ENCODE assay signal across 20 cellular contexts in the genomic region with DNA sequence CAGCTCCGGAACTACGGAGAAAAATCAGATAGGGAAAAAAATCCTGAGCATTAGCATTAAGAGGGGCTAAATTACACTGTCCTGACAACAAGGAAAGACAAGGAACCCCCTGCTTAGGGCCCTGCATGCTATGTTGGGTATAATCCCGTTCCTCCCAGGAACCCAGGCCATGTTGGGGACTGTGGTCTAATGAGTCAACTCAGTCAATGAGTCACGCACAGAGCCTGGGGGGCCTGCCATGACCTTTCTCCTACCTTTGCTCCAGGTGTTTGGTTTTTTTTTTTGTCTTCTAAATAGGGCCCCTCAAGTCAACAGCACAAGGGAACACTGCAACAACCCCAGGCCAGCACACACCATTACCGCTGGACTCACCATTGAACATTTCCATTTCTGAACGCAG. TPM values are rescaled to one million over a fixed set of nuclear protein-coding genes. Genes with fewer than 3 reads are reported as not detected.
DNase-seq lines count a peak whose midpoint lies in the region; ATAC-seq, FAIRE-seq and TF ChIP-seq lines count a peak whose summit lies in the region.
"Had no signal": no experiment of that assay in that cellular context is flagged by ENCODE, and none has a peak within 500 bp of the region (broad histone marks: within the 10 kb centered on the region; RNA-seq: fewer than 3 reads in every experiment).

No MANE protein-coding gene starts in this region.

- no peak overlapping the region for H3K4me3 Mint-ChIP-seq in chondrocyte (ENCODE audit: unreplicated experiment)
- H3K4me3 Mint-ChIP-seq: CD8-positive, alpha-beta T cell had no signal

- no peak for FAIRE-seq in HepG2 (lab: Jason Lieb, UNC)
- FAIRE-seq: D721Med, K562 had no signal

- no peaks in the 10 kb centered on the region for H3K36me3 Mint-ChIP-seq in chondrocyte (ENCODE audit: low read depth)
- H3K36me3 Mint-ChIP-seq: CD8-positive, alpha-beta T cell had no signal

- DNase-seq in HepG2 (ENCODE audit: low spot score) (no peak), right lobe of liver (no peak), RWPE2 (ENCODE audit: low spot score) (no peak), epithelial cell of esophagus (ENCODE audit: low read depth) (peak; percentile 28), RKO (ENCODE audit: low spot score) (no peak), chondrocyte (ENCODE audit: low spot score) (no peak), colonic mucosa (no peak)
- DNase-seq: BE2C; CD8-positive, alpha-beta T cell; DMS79 treated with DMSO at 0.1 percent for 48 hours; GF-D8; GM23248; NCI-H1105; NCI-H1694 treated with DMSO at 0.1 percent for 48 hours; NCI-H748 treated with DMSO at 0.1 percent for 48 hours; SJCRH30 had no signal

- no peak overlapping the region for H3K4me3 ChIP-seq in HepG2 (replicated peaks in 1 of 3; ENCODE audit: insufficient read depth in 1 of 3, low read depth in 2 of 3, low read length in 3 of 3)
- no peak overlapping the region for H3K4me3 ChIP-seq in right lobe of liver
- H3K4me3 ChIP-seq in RWPE2 (ENCODE audit: severe bottlenecking): no peak overlapping the region
- H3K4me3 ChIP-seq in epithelial cell of esophagus (ENCODE audit: low read length): no peak overlapping the region
- no peak overlapping the region for H3K4me3 ChIP-seq in colonic mucosa
- H3K4me3 ChIP-seq: GM23248, K562, SJCRH30 had no signal

- 36% methylated on average over 6 of the region's 6 CpGs for WGBS in HepG2 (ENCODE audit: low lambda C conversion rate)
- WGBS in right lobe of liver (ENCODE audit: insufficient coverage, low coverage, low lambda C conversion rate, missing lambda C conversion rate): 80% methylated on average over 5 of the region's 6 CpGs

- CTCF ChIA-PET in HepG2 (lab: Yijun Ruan, JAX; ENCODE audit: low intra/inter-chr PET ratio, low total read pairs): no interaction called here

- H3K79me2 ChIP-seq in HepG2 (ENCODE audit: insufficient read depth, low read length): no peaks in the 10 kb centered on the region

- H3K9me3 Mint-ChIP-seq in chondrocyte (ENCODE audit: low read depth): no peaks in the 10 kb centered on the region
- H3K9me3 Mint-ChIP-seq: CD8-positive, alpha-beta T cell had no signal

- no peak overlapping the region for H2AFZ ChIP-seq in HepG2 (ENCODE audit: low read length)
- H2AFZ ChIP-seq: GM23248 had no signal

- no peak for TF ChIP-seq RAD21 in HepG2 (CRISPR knock-in tag; IDR thresholded peaks at IDR 0.05)

- no peak for TF ChIP-seq CTCF in HepG2 (CRISPR knock-in tag; IDR thresholded peaks at IDR 0.05)
- no peak for TF ChIP-seq CTCF in right lobe of liver (IDR thresholded peaks at IDR 0.05)
- no peak for TF ChIP-seq CTCF in RWPE2 (IDR thresholded peaks at IDR 0.05; ENCODE audit: poor library complexity, severe bottlenecking)
- TF ChIP-seq CTCF in epithelial cell of esophagus (IDR thresholded peaks at IDR 0.05; ENCODE audit: insufficient read depth, low read depth, low read length, missing control alignments): no peak
- TF ChIP-seq CTCF in chondrocyte (IDR thresholded peaks at IDR 0.05): no peak
- no peak for TF ChIP-seq CTCF in colonic mucosa (IDR thresholded peaks at IDR 0.05)

- H3K27ac ChIP-seq in HepG2 (ENCODE audit: extremely low read length, insufficient read depth, low read length) (no peak overlapping the region), right lobe of liver (no peak overlapping the region), RWPE2 (ENCODE audit: poor library complexity, severe bottlenecking) (no peak overlapping the region), colonic mucosa (no peak overlapping the region)
- H3K27ac ChIP-seq: GM23248, SJCRH30 had no signal

- no peak overlapping the region for H3K4me2 ChIP-seq in HepG2 (ENCODE audit: low read depth, low read length)

- H3K27ac Mint-ChIP-seq in chondrocyte (ENCODE audit: unreplicated experiment): no peak overlapping the region
- H3K27ac Mint-ChIP-seq: CD8-positive, alpha-beta T cell had no signal

- H3K4me1 ChIP-seq in HepG2 (ENCODE audit: insufficient read depth, low read length) (peaks cover 45% of the 10 kb centered on the region), right lobe of liver (no peaks in the 10 kb centered on the region), RWPE2 (ENCODE audit: insufficient read depth, poor library complexity, severe bottlenecking) (no peaks in the 10 kb centered on the region), colonic mucosa (no peaks in the 10 kb centered on the region)
- H3K4me1 ChIP-seq: BE2C, SJCRH30 had no signal

- no peaks in the 10 kb centered on the region for H3K9me3 ChIP-seq in HepG2 (ENCODE audit: low read length)
- H3K9me3 ChIP-seq in right lobe of liver: no peaks in the 10 kb centered on the region
- H3K9me3 ChIP-seq in RWPE2 (ENCODE audit: severe bottlenecking): no peaks in the 10 kb centered on the region
- H3K9me3 ChIP-seq in colonic mucosa: no peaks in the 10 kb centered on the region
- H3K9me3 ChIP-seq: BE2C, SJCRH30 had no signal

- H3K4me1 Mint-ChIP-seq in chondrocyte (ENCODE audit: low read depth): no peaks in the 10 kb centered on the region

- no peak overlapping the region for H3K9ac ChIP-seq in HepG2 (ENCODE audit: insufficient read depth, low read depth, low read length)
- no peak overlapping the region for H3K9ac ChIP-seq in colonic mucosa (ENCODE audit: low read depth in 2 of 2, low read length in 2 of 2)
- H3K9ac ChIP-seq: GM23248 had no signal

- in situ Hi-C loops in HepG2 (cut with HindIII; ENCODE audit: extremely low pct_ligation_motif_present, low pct_unique_long_range_greater_than_20kb): no loop called here

- intact Hi-C loops in HepG2 (cut with micrococcal nuclease; ENCODE audit: unreplicated experiment): no loop called here
- intact Hi-C loops in right lobe of liver (cut with DNase I): no loop called here
- intact Hi-C loops in colonic mucosa (cut with DNase I): no loop called here

- H3K27me3 ChIP-seq in HepG2 (ENCODE audit: control insufficient read depth in 1 of 2, insufficient read depth in 2 of 2, low read length in 2 of 2) (peaks cover 3 to 50% of the 10 kb centered on the region in 2 experiments), right lobe of liver (no peaks in the 10 kb centered on the region), RWPE2 (ENCODE audit: insufficient read depth, poor library complexity, severe bottlenecking) (no peaks in the 10 kb centered on the region), colonic mucosa (no peaks in the 10 kb centered on the region)
- H3K27me3 ChIP-seq: SJCRH30 had no signal

- POLR2A ChIA-PET in HepG2 (lab: Yijun Ruan, JAX): no interaction called here

- TF ChIP-seq EP300 in HepG2 (IDR thresholded peaks at IDR 0.05; ENCODE audit: low read depth in 2 of 2, low read length in 2 of 2) (no peak), HepG2 (CRISPR knock-in tag; IDR thresholded peaks at IDR 0.05; ENCODE audit: borderline replicate concordance) (no peak)

- ATAC-seq in HepG2: no peak
- ATAC-seq in right lobe of liver: no peak
- peak; percentile 57; the same call in 1 of the 3 replicates for ATAC-seq in RWPE2 (ENCODE audit: low read depth)
- ATAC-seq: CD8-positive, alpha-beta T cell; K562; Panc1 had no signal

- H3K36me3 ChIP-seq in HepG2 (replicated peaks in 1 of 2; ENCODE audit: control insufficient read depth in 1 of 2, insufficient read depth in 2 of 2, low read length in 2 of 2) (no peaks in the 10 kb centered on the region), right lobe of liver (no peaks in the 10 kb centered on the region), RWPE2 (ENCODE audit: low read depth) (no peaks in the 10 kb centered on the region), colonic mucosa (no peaks in the 10 kb centered on the region)
- H3K36me3 ChIP-seq: BE2C, SJCRH30 had no signal

- H4K20me1 ChIP-seq in HepG2 (ENCODE audit: insufficient read depth, low read length): no peaks in the 10 kb centered on the region

- BruUV-seq in HepG2 (replicated peaks; lab: Mats Ljungman, UMichigan): no TSS peak

- no peak for TF ChIP-seq POLR2A in HepG2 (IDR thresholded peaks at IDR 0.05; ENCODE audit: insufficient read depth in 1 of 2, low read depth in 2 of 2, low read length in 2 of 2)
- TF ChIP-seq POLR2A in right lobe of liver (IDR thresholded peaks at IDR 0.05): no peak

- peaks cover 19% of the 10 kb centered on the region for H3K27me3 Mint-ChIP-seq in chondrocyte (ENCODE audit: low read depth)

RNA-seq across cellular contexts. Expression of gene ZNF200, which starts 8.9 kb away (rescaled TPM):
- total RNA-seq in HepG2 (2016; rRNA removed; fragmentation: Illumina TruSeq; extraction: Trizol) (16.5 and 18.0 TPM in 2 replicates), right lobe of liver (1 to 10 TPM; 1.9 to 4.8 (median 3.5) TPM), chondrocyte (6.6 to 7.8 TPM (median 7.6 TPM) in 3 replicates), colonic mucosa (1 to 10 TPM; 7.1 to 7.2 TPM)
- 3.5 and 3.9 TPM in 2 replicates for total RNA-seq in HepG2 (2016; cell fraction: cytosol; rRNA removed; fragmentation: Illumina TruSeq; extraction: Trizol; ENCODE audit: low read depth)
- 15.2 and 18.5 TPM in 2 replicates for total RNA-seq in HepG2 (2016; cell fraction: insoluble cytoplasmic fraction; rRNA removed; fragmentation: Illumina TruSeq; extraction: Trizol)
- total RNA-seq in HepG2 (2016; cell fraction: membrane; rRNA removed; fragmentation: Illumina TruSeq; extraction: Trizol): 9.1 and 10.4 TPM in 2 replicates
- total RNA-seq in HepG2 (2016; cell fraction: nucleus; rRNA removed; fragmentation: Illumina TruSeq; extraction: Trizol): 12.6 and 15.6 TPM in 2 replicates
- polyA plus RNA-seq in HepG2 (2011; rRNA removed): 3.5 and 4.0 TPM in 2 replicates
- 1.9 and 2.7 TPM in 2 replicates for polyA plus RNA-seq in HepG2 (2011; cell fraction: cytosol; rRNA removed)
- 7.0 and 8.7 TPM in 2 replicates for polyA plus RNA-seq in HepG2 (2011; cell fraction: nucleus; rRNA removed)
- 4.4 and 6.0 TPM in 2 replicates for polyA plus RNA-seq in HepG2 (2012)
- polyA plus RNA-seq in HepG2 (2016; cell fraction: cytosol; fragmentation: Illumina TruSeq; extraction: Trizol; ENCODE audit: low read depth): 0.78 TPM in 2 replicates
- 14.6 and 15.4 TPM in 2 replicates for polyA plus RNA-seq in HepG2 (2016; cell fraction: insoluble cytoplasmic fraction; fragmentation: Illumina TruSeq; extraction: Trizol; ENCODE audit: low read depth)
- polyA plus RNA-seq in HepG2 (2016; cell fraction: membrane; fragmentation: Illumina TruSeq; extraction: Trizol; ENCODE audit: low read depth): 2.1 and 2.2 TPM in 2 replicates
- polyA plus RNA-seq in HepG2 (2016; cell fraction: nucleus; fragmentation: Illumina TruSeq; extraction: Trizol; ENCODE audit: insufficient read depth, low read depth): 18.5 and 20.4 TPM in 2 replicates
- 5.2 and 14.9 TPM in 2 replicates for polyA minus RNA-seq in HepG2 (2011; rRNA and poly(A)+ RNA removed; ENCODE audit: low replicate concordance)
- 4.4 and 4.9 TPM in 2 replicates for polyA minus RNA-seq in HepG2 (2011; cell fraction: cytosol; rRNA and poly(A)+ RNA removed)
- 11.8 and 14.4 TPM in 2 replicates for polyA minus RNA-seq in HepG2 (2011; cell fraction: nucleus; rRNA and poly(A)+ RNA removed)

RNA-seq across cellular contexts. Expression of gene MEFV, which starts 12.6 kb away (rescaled TPM):
- total RNA-seq in HepG2 (2016; rRNA removed; fragmentation: Illumina TruSeq; extraction: Trizol): 0.11 TPM in 1 of 2 replicates, not detected in the other
- total RNA-seq in HepG2 (2016; cell fraction: cytosol; rRNA removed; fragmentation: Illumina TruSeq; extraction: Trizol; ENCODE audit: low read depth): not detected in 2 replicates
- total RNA-seq in HepG2 (2016; cell fraction: insoluble cytoplasmic fraction; rRNA removed; fragmentation: Illumina TruSeq; extraction: Trizol): not detected in 2 replicates
- total RNA-seq in HepG2 (2016; cell fraction: membrane; rRNA removed; fragmentation: Illumina TruSeq; extraction: Trizol): not detected in 2 replicates
- not detected in 2 replicates for total RNA-seq in HepG2 (2016; cell fraction: nucleus; rRNA removed; fragmentation: Illumina TruSeq; extraction: Trizol)
- polyA plus RNA-seq in HepG2 (2011; rRNA removed): 0.07 and 0.22 TPM in 2 replicates
- 0.01 TPM in 1 of 2 replicates, not detected in the other for polyA plus RNA-seq in HepG2 (2011; cell fraction: cytosol; rRNA removed)
- polyA plus RNA-seq in HepG2 (2011; cell fraction: nucleus; rRNA removed): 0.07 and 0.16 TPM in 2 replicates
- 0.09 TPM in 1 of 2 replicates, not detected in the other for polyA plus RNA-seq in HepG2 (2012)
- polyA plus RNA-seq in HepG2 (2016; cell fraction: cytosol; fragmentation: Illumina TruSeq; extraction: Trizol; ENCODE audit: low read depth): not detected in 2 replicates
- polyA plus RNA-seq in HepG2 (2016; cell fraction: insoluble cytoplasmic fraction; fragmentation: Illumina TruSeq; extraction: Trizol; ENCODE audit: low read depth): 0.15 TPM in 1 of 2 replicates, not detected in the other
- not detected in 2 replicates for polyA plus RNA-seq in HepG2 (2016; cell fraction: membrane; fragmentation: Illumina TruSeq; extraction: Trizol; ENCODE audit: low read depth)
- not detected in 2 replicates for polyA plus RNA-seq in HepG2 (2016; cell fraction: nucleus; fragmentation: Illumina TruSeq; extraction: Trizol; ENCODE audit: insufficient read depth, low read depth)
- polyA minus RNA-seq in HepG2 (2011; rRNA and poly(A)+ RNA removed; ENCODE audit: low replicate concordance): 0.07 and 0.12 TPM in 2 replicates
- polyA minus RNA-seq in HepG2 (2011; cell fraction: cytosol; rRNA and poly(A)+ RNA removed): not detected in 2 replicates
- polyA minus RNA-seq in HepG2 (2011; cell fraction: nucleus; rRNA and poly(A)+ RNA removed): not detected in 2 replicates
- 1 to 10 TPM in 3 of 6 experiments, under 1 TPM in 3; 0.66 to 1.7 (median 1.0) TPM for total RNA-seq in right lobe of liver
- total RNA-seq in chondrocyte: not detected in 3 replicates
- 1 to 10 TPM in 1 of 2 donors, under 1 TPM in 1; 0.57 to 1.1 TPM for total RNA-seq in colonic mucosa
- total RNA-seq: GM23248, SJCRH30 had no signal
- polyA plus RNA-seq: AG04450, GM23248, K562 had no signal

RNA-seq across cellular contexts. Expression of gene ZNF263, which starts 39.4 kb away (rescaled TPM):
- total RNA-seq in HepG2 (2016; rRNA removed; fragmentation: Illumina TruSeq; extraction: Trizol) (40.3 and 41.2 TPM in 2 replicates), right lobe of liver (10 to 100 TPM in 5 of 6 experiments, 1 to 10 TPM in 1; 7.1 to 13.9 (median 11.0) TPM), chondrocyte (22.9 to 28.2 TPM (median 24.6 TPM) in 3 replicates), colonic mucosa (10 to 100 TPM; 19.5 to 27.2 TPM)
- 5.3 TPM in 2 replicates for total RNA-seq in HepG2 (2016; cell fraction: cytosol; rRNA removed; fragmentation: Illumina TruSeq; extraction: Trizol; ENCODE audit: low read depth)
- 37.2 and 40.1 TPM in 2 replicates for total RNA-seq in HepG2 (2016; cell fraction: insoluble cytoplasmic fraction; rRNA removed; fragmentation: Illumina TruSeq; extraction: Trizol)
- total RNA-seq in HepG2 (2016; cell fraction: membrane; rRNA removed; fragmentation: Illumina TruSeq; extraction: Trizol): 18.8 and 22.5 TPM in 2 replicates
- total RNA-seq in HepG2 (2016; cell fraction: nucleus; rRNA removed; fragmentation: Illumina TruSeq; extraction: Trizol): 32.1 and 42.1 TPM in 2 replicates
- 10.2 and 14.7 TPM in 2 replicates for polyA plus RNA-seq in HepG2 (2011; rRNA removed)
- polyA plus RNA-seq in HepG2 (2011; cell fraction: cytosol; rRNA removed): 11.3 and 11.7 TPM in 2 replicates
- 31.7 and 37.4 TPM in 2 replicates for polyA plus RNA-seq in HepG2 (2011; cell fraction: nucleus; rRNA removed)
- 19.6 and 24.4 TPM in 2 replicates for polyA plus RNA-seq in HepG2 (2012)
- 2.7 TPM in 2 replicates for polyA plus RNA-seq in HepG2 (2016; cell fraction: cytosol; fragmentation: Illumina TruSeq; extraction: Trizol; ENCODE audit: low read depth)
- polyA plus RNA-seq in HepG2 (2016; cell fraction: insoluble cytoplasmic fraction; fragmentation: Illumina TruSeq; extraction: Trizol; ENCODE audit: low read depth): 30.0 and 30.7 TPM in 2 replicates
- 9.5 and 9.9 TPM in 2 replicates for polyA plus RNA-seq in HepG2 (2016; cell fraction: membrane; fragmentation: Illumina TruSeq; extraction: Trizol; ENCODE audit: low read depth)
- 40.2 and 42.2 TPM in 2 replicates for polyA plus RNA-seq in HepG2 (2016; cell fraction: nucleus; fragmentation: Illumina TruSeq; extraction: Trizol; ENCODE audit: insufficient read depth, low read depth)
- 17.4 and 17.7 TPM in 2 replicates for polyA minus RNA-seq in HepG2 (2011; rRNA and poly(A)+ RNA removed; ENCODE audit: low replicate concordance)
- 10.1 and 13.1 TPM in 2 replicates for polyA minus RNA-seq in HepG2 (2011; cell fraction: cytosol; rRNA and poly(A)+ RNA removed)
- 38.5 and 50.5 TPM in 2 replicates for polyA minus RNA-seq in HepG2 (2011; cell fraction: nucleus; rRNA and poly(A)+ RNA removed)

RNA-seq across cellular contexts. Expression of gene OR1F1, which starts 55.9 kb away (rescaled TPM):
- total RNA-seq in HepG2 (2016; rRNA removed; fragmentation: Illumina TruSeq; extraction: Trizol): not detected in 2 replicates
- not detected in 2 replicates for total RNA-seq in HepG2 (2016; cell fraction: cytosol; rRNA removed; fragmentation: Illumina TruSeq; extraction: Trizol; ENCODE audit: low read depth)
- 0.15 TPM in 1 of 2 replicates, not detected in the other for total RNA-seq in HepG2 (2016; cell fraction: insoluble cytoplasmic fraction; rRNA removed; fragmentation: Illumina TruSeq; extraction: Trizol)
- total RNA-seq in HepG2 (2016; cell fraction: membrane; rRNA removed; fragmentation: Illumina TruSeq; extraction: Trizol): not detected in 2 replicates
- not detected in 2 replicates for total RNA-seq in HepG2 (2016; cell fraction: nucleus; rRNA removed; fragmentation: Illumina TruSeq; extraction: Trizol)
- 0.90 and 0.97 TPM in 2 replicates for polyA plus RNA-seq in HepG2 (2011; rRNA removed)
- polyA plus RNA-seq in HepG2 (2011; cell fraction: cytosol; rRNA removed): 0.94 and 1.1 TPM in 2 replicates
- polyA plus RNA-seq in HepG2 (2011; cell fraction: nucleus; rRNA removed): 0.88 and 1.3 TPM in 2 replicates
- polyA plus RNA-seq in HepG2 (2012): 0.25 and 0.40 TPM in 2 replicates
- polyA plus RNA-seq in HepG2 (2016; cell fraction: cytosol; fragmentation: Illumina TruSeq; extraction: Trizol; ENCODE audit: low read depth): not detected in 2 replicates
- polyA plus RNA-seq in HepG2 (2016; cell fraction: insoluble cytoplasmic fraction; fragmentation: Illumina TruSeq; extraction: Trizol; ENCODE audit: low read depth): not detected in 2 replicates
- not detected in 2 replicates for polyA plus RNA-seq in HepG2 (2016; cell fraction: membrane; fragmentation: Illumina TruSeq; extraction: Trizol; ENCODE audit: low read depth)
- 0.53 TPM in 1 of 2 replicates, not detected in the other for polyA plus RNA-seq in HepG2 (2016; cell fraction: nucleus; fragmentation: Illumina TruSeq; extraction: Trizol; ENCODE audit: insufficient read depth, low read depth)
- 4.7 and 5.0 TPM in 2 replicates for polyA minus RNA-seq in HepG2 (2011; rRNA and poly(A)+ RNA removed; ENCODE audit: low replicate concordance)
- 0.69 TPM in 1 of 2 replicates, not detected in the other for polyA minus RNA-seq in HepG2 (2011; cell fraction: cytosol; rRNA and poly(A)+ RNA removed)
- polyA minus RNA-seq in HepG2 (2011; cell fraction: nucleus; rRNA and poly(A)+ RNA removed): 0.64 TPM in 1 of 2 replicates, not detected in the other
- total RNA-seq in right lobe of liver: not detected
- 0.37 to 0.38 TPM in 2 of 3 replicates, not detected in the other for total RNA-seq in chondrocyte
- not detected for total RNA-seq in colonic mucosa
- total RNA-seq: CD8-positive, alpha-beta T cell; GM23248 had no signal
- polyA plus RNA-seq: GM23248 had no signal
